Comparison of ENCODE assay signal across 8 cellular contexts in the genomic region with DNA sequence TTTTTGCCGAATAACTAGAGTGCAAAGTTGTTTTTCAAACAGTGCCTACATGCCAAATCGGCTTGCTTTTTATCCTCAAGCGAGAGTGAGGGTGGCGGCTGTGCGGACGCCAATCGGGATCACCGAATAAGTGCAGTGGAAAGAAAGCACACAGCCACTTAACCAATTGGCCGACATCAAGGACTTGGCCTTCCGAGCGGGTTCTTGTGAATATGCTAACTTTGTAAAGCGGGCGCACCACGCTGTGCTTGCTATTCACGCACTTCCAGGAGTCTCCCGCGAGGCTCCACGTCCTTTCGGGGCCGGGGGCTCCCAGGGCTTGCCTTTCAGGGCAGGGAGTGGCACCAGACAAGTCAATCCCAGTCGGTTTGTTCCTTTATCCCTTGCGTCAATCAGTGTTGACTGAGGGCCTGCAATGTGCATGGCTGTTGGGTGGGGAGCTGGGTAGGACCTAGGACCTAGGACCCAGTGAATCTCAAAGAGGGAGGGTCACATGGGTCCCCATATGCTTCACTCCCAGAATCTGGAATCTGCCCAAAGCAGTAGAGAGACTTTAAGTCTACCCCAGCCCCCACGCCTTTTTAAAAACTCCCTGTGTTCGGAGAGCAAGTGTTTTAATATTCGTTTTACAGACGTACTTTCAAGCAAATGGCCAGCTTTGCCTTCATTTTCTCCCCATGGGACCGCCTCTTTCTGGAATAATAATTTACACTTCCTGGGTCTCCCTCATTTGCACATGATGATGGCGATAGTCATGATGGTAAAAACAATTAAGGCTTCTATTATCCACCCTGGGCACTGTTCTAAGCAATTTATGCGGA. TPM values are rescaled to one million over a fixed set of nuclear protein-coding genes. Genes with fewer than 3 reads are reported as not detected.
DNase-seq lines count a peak whose midpoint lies in the region; ATAC-seq and TF ChIP-seq lines count a peak whose summit lies in the region.

No MANE protein-coding gene starts in this region.

- peaks cover 0 to 71% (median 48%) of the 10 kb centered on the region in 6 donors for H3K4me1 ChIP-seq in spleen

- peak; percentile 30 for DNase-seq in activated naive CD4-positive, alpha-beta T cell treated with anti-CD3 and anti-CD28 coated beads, Interleukin-2, amount 10 ng/mL, durations not matched to agents 7 days and 5 days
- DNase-seq in activated naive CD4-positive, alpha-beta T cell treated with Interleukin-2 at 50 U/mL for 16 hours = no peak
- peak; percentile 65 for DNase-seq in astrocyte of the hippocampus (ENCODE audit: low read depth, low spot score)
- DNase-seq in iPS-NIHi7 (ENCODE audit: extremely low spot score) = peak; percentile 50
- peak; percentile 81 for DNase-seq in spleen
- no peak for DNase-seq in COR-L47 (lab: John Stamatoyannopoulos, UW)
- DNase-seq in GM19240 (ENCODE audit: insufficient read length, low spot score) = no peak

- no peak for TF ChIP-seq CTCF in spleen (IDR thresholded peaks at IDR 0.05 in 8 of 11, conservative IDR thresholded peaks at IDR 0.05 in 3 of 11)

- CTCF ChIA-PET in activated naive CD4-positive, alpha-beta T cell treated with anti-CD3 and anti-CD28 coated beads, Interleukin-2, amount 10 ng/mL, durations not matched to agents 7 days and 5 days (lab: Charles Lee) = interaction anchor here (2.2 kb wide), 1 partner anchor 182 kb away, joined by 7 read pairs; the partner anchor contains the start of gene ANKRD31

- no peaks in the 10 kb centered on the region for H3K9me3 Mint-ChIP-seq in activated naive CD4-positive, alpha-beta T cell treated with anti-CD3 and anti-CD28 coated beads, Interleukin-2, amount 10 ng/mL, durations not matched to agents 7 days and 5 days

- peaks cover 0 to 62% (median 15%) of the 10 kb centered on the region in 7 donors for H3K27me3 ChIP-seq in spleen (replicated peaks in 1 of 7)

- no peaks in the 10 kb centered on the region for H3K9me3 ChIP-seq in spleen

- H3K36me3 ChIP-seq in spleen = no peaks in the 10 kb centered on the region

- WGBS in spleen, 5 donors = 36 to 48% (median 45%) methylated on average over 27 to 29 of the region's 29 CpGs

- peaks cover 10% of the 10 kb centered on the region for H3K27me3 Mint-ChIP-seq in activated naive CD4-positive, alpha-beta T cell treated with anti-CD3 and anti-CD28 coated beads, Interleukin-2, amount 10 ng/mL, durations not matched to agents 7 days and 5 days

- peak overlapping the region; percentile 80 to 92 (median 90) for H3K27ac ChIP-seq in spleen

- no peak for TF ChIP-seq POLR2A in spleen (IDR thresholded peaks at IDR 0.05)

- intact Hi-C loops in spleen (cut with DNase I; ENCODE audit: low total_unique reads) = no loop called here

- H3K4me3 ChIP-seq in spleen = peak overlapping the region; percentile 70 to 96 (median 88)

- H3K27ac Mint-ChIP-seq in activated naive CD4-positive, alpha-beta T cell treated with anti-CD3 and anti-CD28 coated beads, Interleukin-2, amount 10 ng/mL, durations not matched to agents 7 days and 5 days = peak overlapping the region; percentile 92

- H3K4me3 Mint-ChIP-seq in activated naive CD4-positive, alpha-beta T cell treated with anti-CD3 and anti-CD28 coated beads, Interleukin-2, amount 10 ng/mL, durations not matched to agents 7 days and 5 days = peak overlapping the region; percentile 88

- no peaks in the 10 kb centered on the region for H3K36me3 Mint-ChIP-seq in activated naive CD4-positive, alpha-beta T cell treated with anti-CD3 and anti-CD28 coated beads, Interleukin-2, amount 10 ng/mL, durations not matched to agents 7 days and 5 days

- no peak for ATAC-seq in GM18498 (IDR thresholded peaks at IDR 0.05; ENCODE audit: unreplicated experiment)

- H3K4me1 Mint-ChIP-seq in activated naive CD4-positive, alpha-beta T cell treated with anti-CD3 and anti-CD28 coated beads, Interleukin-2, amount 10 ng/mL, durations not matched to agents 7 days and 5 days = peaks cover 81% of the 10 kb centered on the region

RNA-seq across cellular contexts. Expression of gene GCNT4, which starts 2.0 kb away (rescaled TPM):
- total RNA-seq in spleen = 1 to 10 TPM; 1.5 to 3.8 (median 2.3) TPM
- polyA plus RNA-seq in spleen = under 1 TPM; 0.37 to 0.83 (median 0.61) TPM

Comparison
In these comparisons a context has a peak if more than half of its experiments do, and no peak if none do; other contexts are left out.
1. DNase-seq: peak in activated naive CD4-positive, alpha-beta T cell treated with anti-CD3 and anti-CD28 coated beads, Interleukin-2, amount 10 ng/mL, durations not matched to agents 7 days and 5 days (single experiment), astrocyte of the hippocampus (single experiment), iPS-NIHi7 (single experiment) and spleen (single experiment); none in activated naive CD4-positive, alpha-beta T cell treated with Interleukin-2 at 50 U/mL for 16 hours (single experiment), COR-L47 (single experiment) and GM19240 (single experiment).